In genomic region chr14:93207468-93208308, GRCh38 we compare ENCODE assay signal across 8 cellular contexts.
DNase-seq lines count a peak whose midpoint lies in the region; ATAC-seq, FAIRE-seq and TF ChIP-seq lines count a peak whose summit lies in the region.

No MANE protein-coding gene starts in this region.

- ATAC-seq in GM19372 (IDR thresholded peaks at IDR 0.05; ENCODE audit: low read depth, unreplicated experiment) = peak; percentile 37
- ATAC-seq in HG03439 (IDR thresholded peaks at IDR 0.05; ENCODE audit: unreplicated experiment) = peak; percentile 46

- no peaks in the 10 kb centered on the region for H3K9me3 ChIP-seq in NT2/D1 (ENCODE audit: insufficient read depth, low read length)

- peaks cover 18% of the 10 kb centered on the region for H3K36me3 ChIP-seq in NT2/D1 (ENCODE audit: insufficient read depth, insufficient read length, low read length)

- H3K9ac ChIP-seq in NT2/D1 (ENCODE audit: insufficient read length, low read depth) = peak overlapping the region; percentile 87

- TF ChIP-seq CTCF in D721Med (IDR thresholded peaks at IDR 0.05; ENCODE audit: insufficient read depth, missing control alignments) = peak; percentile 21

- H3K4me1 ChIP-seq in NT2/D1 (ENCODE audit: insufficient read depth, insufficient read length) = no peaks in the 10 kb centered on the region

- H3K27me3 ChIP-seq in NT2/D1 (ENCODE audit: insufficient read depth, insufficient read length) = no peaks in the 10 kb centered on the region

- FAIRE-seq in D721Med (lab: Jason Lieb, UNC) = no peak

- H3K4me3 ChIP-seq in NT2/D1 (ENCODE audit: insufficient read length, low read depth) = peak overlapping the region; percentile 69

- no peak for DNase-seq in D721Med (ENCODE audit: insufficient read length, low spot score)
- DNase-seq in NT2/D1 (ENCODE audit: low read depth, low spot score) = peak; percentile 18
- DNase-seq in astrocyte of the hippocampus (ENCODE audit: low read depth, low spot score) = peak; percentile 78
- DNase-seq in hypothalamus (lab: John Stamatoyannopoulos, UW) = peak in 39 of 51 donors; percentile 15 to 80 (median 61)
- DNase-seq in putamen (ENCODE audit: low spot score) = peak; percentile 67
- no peak for DNase-seq in OCI-M2 (lab: John Stamatoyannopoulos, UW; ENCODE audit: unreplicated experiment)

Comparison
In these comparisons a context has a peak if more than half of its experiments do, and no peak if none do; other contexts are left out.
1. DNase-seq: peak in NT2/D1 (single experiment), astrocyte of the hippocampus (single experiment), hypothalamus (39 of 51) and putamen (single experiment); none in D721Med (single experiment) and OCI-M2 (single experiment).